Comparison of ENCODE assay signal across 8 cellular contexts in the genomic region with DNA sequence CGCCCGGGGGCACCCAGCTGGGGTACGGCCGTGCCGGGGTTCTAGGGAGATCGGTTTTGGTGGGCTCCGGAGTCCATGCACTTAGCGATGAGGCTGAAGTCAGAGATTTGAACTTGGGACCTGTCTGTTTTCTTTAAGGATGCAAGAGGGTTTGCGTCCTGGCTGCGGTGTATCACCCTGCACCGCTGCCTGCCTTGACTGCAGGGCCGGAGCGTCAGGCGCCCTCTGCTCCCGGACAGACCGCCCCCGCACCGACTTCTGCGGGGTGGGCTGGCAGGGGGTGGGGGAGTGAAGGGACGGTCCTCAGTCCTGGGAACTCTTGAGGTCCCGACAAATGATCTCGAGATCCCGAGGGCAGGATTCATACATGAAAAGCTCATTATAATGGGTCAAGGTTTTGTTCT. TPM values are rescaled to one million over a fixed set of nuclear protein-coding genes. Genes with fewer than 3 reads are reported as not detected.
A peak's percentile ranks its signal among the peaks of the same experiment; 100 is the strongest.
DNase-seq lines count a peak whose midpoint lies in the region; ATAC-seq and TF ChIP-seq lines count a peak whose summit lies in the region.

No MANE protein-coding gene starts in this region.

- H3K4me3 ChIP-seq in A673 (ENCODE audit: low read depth, low read length, poor library complexity, severe bottlenecking) (peak overlapping the region; percentile 96), GM23338 (peak overlapping the region; percentile 96), fibroblast of villous mesenchyme (ENCODE audit: low read depth, low read length) (peak overlapping the region; percentile 72)

- CTCF ChIA-PET in A673 (lab: Charles Lee), result interaction anchor here (0.8 to 2.0 kb wide), 3 partner anchors 8 to 48 kb away, joined by 5 to 12 read pairs (median 5); no protein-coding TSS in a partner anchor

- H3K36me3 ChIP-seq in A673 (ENCODE audit: insufficient read depth, low read length, poor library complexity, severe bottlenecking) (peaks cover 26% of the 10 kb centered on the region), GM23338 (ENCODE audit: insufficient read depth) (peaks cover 11% of the 10 kb centered on the region; the same call in 1 of the 2 replicates)

- H2AFZ ChIP-seq in GM23338, result peak overlapping the region; percentile 98

- no peak for DNase-seq in A673 (ENCODE audit: low spot score)
- DNase-seq in GM23338 (ENCODE audit: low spot score), result peak; percentile 31
- no peak for DNase-seq in fibroblast of villous mesenchyme (ENCODE audit: low read depth)
- DNase-seq in posterior vena cava (ENCODE audit: low spot score), result peak; percentile 69
- DNase-seq in NCI-H345 treated with DMSO at 0.1 percent for 48 hours (lab: John Stamatoyannopoulos, UW; ENCODE audit: unreplicated experiment), result no peak
- no peak for DNase-seq in GOT3 (lab: John Stamatoyannopoulos, UW)

- no peaks in the 10 kb centered on the region for H3F3A ChIP-seq in GM23338 (replicated peaks; ENCODE audit: low read depth)

- no TSS peak for BruUV-seq in A673 (replicated peaks; lab: Mats Ljungman, UMichigan)

- H3K27ac Mint-ChIP-seq in GM23338, result no peak overlapping the region
- H3K27ac Mint-ChIP-seq in T-helper 1 cell treated with Interleukin-12 subunit alpha and Interleukin-12 subunit beta and Interleukin-4 antibody, amounts not matched to agents 30 μg/mL and 1 μg/mL, for 36 hours, result no peak overlapping the region

- H3K27me3 Mint-ChIP-seq in GM23338 (ENCODE audit: insufficient read depth, low read depth, poor library complexity), result peaks cover 16% of the 10 kb centered on the region
- H3K27me3 Mint-ChIP-seq in T-helper 1 cell treated with Interleukin-12 subunit alpha and Interleukin-12 subunit beta and Interleukin-4 antibody, amounts not matched to agents 30 μg/mL and 1 μg/mL, for 36 hours (ENCODE audit: low read depth), result no peaks in the 10 kb centered on the region

- ATAC-seq in GM23338 (peak; percentile 37), GM21381 (IDR thresholded peaks at IDR 0.05; ENCODE audit: unreplicated experiment) (no peak)

- H3K79me2 ChIP-seq in GM23338 (replicated peaks; ENCODE audit: insufficient read depth), result peaks cover 30% of the 10 kb centered on the region

- no peaks in the 10 kb centered on the region; the same call in 1 of the 3 replicates for H3K9me3 Mint-ChIP-seq in GM23338
- no peaks in the 10 kb centered on the region for H3K9me3 Mint-ChIP-seq in T-helper 1 cell treated with Interleukin-12 subunit alpha and Interleukin-12 subunit beta and Interleukin-4 antibody, amounts not matched to agents 30 μg/mL and 1 μg/mL, for 36 hours

- H3K27ac ChIP-seq in A673 (ENCODE audit: low read depth, low read length, poor library complexity, severe bottlenecking) (peak overlapping the region; percentile 89), GM23338 (ENCODE audit: low read depth) (no peak overlapping the region)

- no peaks in the 10 kb centered on the region for H3K27me3 ChIP-seq in A673 (replicated peaks; ENCODE audit: insufficient read depth, low read depth, low read length, poor library complexity)
- peaks cover 7% of the 10 kb centered on the region; the same call in 1 of the 2 replicates for H3K27me3 ChIP-seq in GM23338 (ENCODE audit: insufficient read depth)

- peak overlapping the region; percentile 97 for H3K4me3 Mint-ChIP-seq in GM23338
- peak overlapping the region; percentile 100 for H3K4me3 Mint-ChIP-seq in T-helper 1 cell treated with Interleukin-12 subunit alpha and Interleukin-12 subunit beta and Interleukin-4 antibody, amounts not matched to agents 30 μg/mL and 1 μg/mL, for 36 hours

- intact Hi-C loops in A673 (cut with micrococcal nuclease; ENCODE audit: unreplicated experiment), result no loop called here
- intact Hi-C loops in posterior vena cava (cut with DNase I), result no loop called here

- H3K4me1 ChIP-seq in A673 (ENCODE audit: insufficient read depth, low read length, poor library complexity, severe bottlenecking) (peaks cover 3% of the 10 kb centered on the region), GM23338 (ENCODE audit: insufficient read depth) (0 out of 2 replicates have a peak, but pooled peaks cover 13% of the 10 kb centered on the region)

- POLR2A ChIA-PET in A673 (lab: Charles Lee; ENCODE audit: low non-redundant PET), result no interaction called here

- peaks cover 26% of the 10 kb centered on the region; the same call in 1 of the 2 replicates for H4K20me1 ChIP-seq in GM23338 (replicated peaks; ENCODE audit: insufficient read depth)

- peak overlapping the region; percentile 93 for H3K4me2 ChIP-seq in GM23338

- H3K4me1 Mint-ChIP-seq in GM23338, result peaks cover 8% of the 10 kb centered on the region
- H3K4me1 Mint-ChIP-seq in T-helper 1 cell treated with Interleukin-12 subunit alpha and Interleukin-12 subunit beta and Interleukin-4 antibody, amounts not matched to agents 30 μg/mL and 1 μg/mL, for 36 hours (ENCODE audit: low read depth), result peaks cover 44% of the 10 kb centered on the region

- no peak for TF ChIP-seq CTCF in A673 (conservative IDR thresholded peaks at IDR 0.05; ENCODE audit: low read depth, low read length)
- no peak for TF ChIP-seq CTCF in GM23338 (conservative IDR thresholded peaks at IDR 0.05; ENCODE audit: low read depth in 2 of 2)
- no peak for TF ChIP-seq CTCF in fibroblast of villous mesenchyme (IDR thresholded peaks at IDR 0.05; ENCODE audit: insufficient read depth, low read depth, low read length)

- H3K36me3 Mint-ChIP-seq in GM23338 (ENCODE audit: low read depth), result peaks cover 20% of the 10 kb centered on the region
- H3K36me3 Mint-ChIP-seq in T-helper 1 cell treated with Interleukin-12 subunit alpha and Interleukin-12 subunit beta and Interleukin-4 antibody, amounts not matched to agents 30 μg/mL and 1 μg/mL, for 36 hours (ENCODE audit: low read depth), result peaks cover 14% of the 10 kb centered on the region

- H3K9me2 ChIP-seq in GM23338 (ENCODE audit: insufficient read depth), result no peaks in the 10 kb centered on the region

- no peaks in the 10 kb centered on the region for H3K9me3 ChIP-seq in A673 (ENCODE audit: low read depth, low read length, poor library complexity, severe bottlenecking)

TF ChIP-seq in GM23338, 12 proteins besides CTCF, POLR2A, EP300 and RAD21:
- TF ChIP-seq STAT1 (IDR thresholded peaks at IDR 0.05; ENCODE audit: unreplicated experiment) (no peak), EZH2 (IDR thresholded peaks at IDR 0.05; ENCODE audit: low read depth, unreplicated experiment) (no peak), NANOG (IDR thresholded peaks at IDR 0.05; ENCODE audit: borderline replicate concordance) (no peak), POLR2AphosphoS5 (IDR thresholded peaks at IDR 0.05; ENCODE audit: low read depth) (no peak)
- TF ChIP-seq, protein P1, sequence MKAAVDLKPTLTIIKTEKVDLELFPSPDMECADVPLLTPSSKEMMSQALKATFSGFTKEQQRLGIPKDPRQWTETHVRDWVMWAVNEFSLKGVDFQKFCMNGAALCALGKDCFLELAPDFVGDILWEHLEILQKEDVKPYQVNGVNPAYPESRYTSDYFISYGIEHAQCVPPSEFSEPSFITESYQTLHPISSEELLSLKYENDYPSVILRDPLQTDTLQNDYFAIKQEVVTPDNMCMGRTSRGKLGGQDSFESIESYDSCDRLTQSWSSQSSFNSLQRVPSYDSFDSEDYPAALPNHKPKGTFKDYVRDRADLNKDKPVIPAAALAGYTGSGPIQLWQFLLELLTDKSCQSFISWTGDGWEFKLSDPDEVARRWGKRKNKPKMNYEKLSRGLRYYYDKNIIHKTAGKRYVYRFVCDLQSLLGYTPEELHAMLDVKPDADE (IDR thresholded peaks at IDR 0.05), result no peak

RNA-seq across cellular contexts. Expression of gene PDP2, which starts 0.7 kb away (rescaled TPM):
- 40.5 and 42.0 TPM in 2 replicates for total RNA-seq in A673 (2021)
- 23.2 and 37.9 TPM in 2 replicates for total RNA-seq in GM23338 (2014; rRNA removed; shearing (Covaris generic))
- polyA plus RNA-seq in GM23338 (2016; fragmentation: Nextera tagmentation; extraction: Ambion mirVana), result 8.2 and 9.0 TPM in 2 replicates
- 17.4 and 25.9 TPM in 2 replicates for total RNA-seq in fibroblast of villous mesenchyme
- total RNA-seq in posterior vena cava, result 1 to 10 TPM; 5.0 to 5.5 TPM

RNA-seq across cellular contexts. Expression of gene CA7, which starts 36.8 kb away (rescaled TPM):
- total RNA-seq in A673 (2021) (not detected in 2 replicates), fibroblast of villous mesenchyme (not detected in 2 replicates), posterior vena cava (not detected)
- total RNA-seq in GM23338 (2014; rRNA removed; shearing (Covaris generic)), result 2.5 and 2.8 TPM in 2 replicates
- polyA plus RNA-seq in GM23338 (2016; fragmentation: Nextera tagmentation; extraction: Ambion mirVana), result 2.1 and 2.6 TPM in 2 replicates

RNA-seq across cellular contexts. Expression of gene CDH16, which starts 37.7 kb away (rescaled TPM):
- total RNA-seq in A673 (2021) (not detected in 2 replicates), fibroblast of villous mesenchyme (not detected in 2 replicates), posterior vena cava (not detected)
- total RNA-seq in GM23338 (2014; rRNA removed; shearing (Covaris generic)), result not detected in 2 replicates
- polyA plus RNA-seq in GM23338 (2016; fragmentation: Nextera tagmentation; extraction: Ambion mirVana), result not detected in 2 replicates

RNA-seq across cellular contexts. Expression of gene RRAD, which starts 44.3 kb away (rescaled TPM):
- 0.19 and 0.28 TPM in 2 replicates for total RNA-seq in A673 (2021)
- not detected in 2 replicates for total RNA-seq in GM23338 (2014; rRNA removed; shearing (Covaris generic))
- 0.18 and 0.52 TPM in 2 replicates for polyA plus RNA-seq in GM23338 (2016; fragmentation: Nextera tagmentation; extraction: Ambion mirVana)
- 12.5 and 15.1 TPM in 2 replicates for total RNA-seq in fibroblast of villous mesenchyme
- total RNA-seq in posterior vena cava, result 10 to 100 TPM in 1 of 2 donors, 1 to 10 TPM in 1; 8.2 to 11.6 TPM

RNA-seq across cellular contexts. Expression of gene NAE1, which starts 50.2 kb away (rescaled TPM):
- 172 and 175 TPM in 2 replicates for total RNA-seq in A673 (2021)
- total RNA-seq in GM23338 (2014; rRNA removed; shearing (Covaris generic)), result 139 and 160 TPM in 2 replicates
- 204 and 209 TPM in 2 replicates for polyA plus RNA-seq in GM23338 (2016; fragmentation: Nextera tagmentation; extraction: Ambion mirVana)
- 67.6 and 91.1 TPM in 2 replicates for total RNA-seq in fibroblast of villous mesenchyme
- 10 to 100 TPM; 37.4 to 37.6 TPM for total RNA-seq in posterior vena cava

Comparison
In these comparisons a context has a peak if more than half of its experiments do, and no peak if none do; other contexts are left out.
1. DNase-seq: peak in GM23338 (single experiment) and posterior vena cava (single experiment); none in A673 (single experiment), fibroblast of villous mesenchyme (single experiment), NCI-H345 treated with DMSO at 0.1 percent for 48 hours (single experiment) and GOT3 (single experiment).
2. Peak in every context shown above with its lines, with median percentiles within 50 percentile points of each other: H3K4me3 ChIP-seq.